16 cellular contexts compared by ENCODE assay signal in genomic region chr1:93822710-93823425, GRCh38. TPM values are rescaled to one million over a fixed set of nuclear protein-coding genes. Genes with fewer than 3 reads are reported as not detected.
A peak's percentile ranks its signal among the peaks of the same experiment; 100 is the strongest.
DNase-seq lines count a peak whose midpoint lies in the region; ATAC-seq and TF ChIP-seq lines count a peak whose summit lies in the region.
"Had no signal": no experiment of that assay in that cellular context is flagged by ENCODE, and none has a peak within 500 bp of the region (broad histone marks: within the 10 kb centered on the region; RNA-seq: fewer than 3 reads in every experiment).

No MANE protein-coding gene starts in this region.

- intact Hi-C loops in psoas muscle (cut with DNase I), result no loop called here

- H3K27ac ChIP-seq in epithelial cell of prostate, result peak overlapping the region; percentile 72
- H3K27ac ChIP-seq in psoas muscle, result no peak overlapping the region
- H3K27ac ChIP-seq: HL-60 had no signal

- no peaks in the 10 kb centered on the region for H3K4me1 ChIP-seq in psoas muscle

- peaks cover 16% of the 10 kb centered on the region for H3K4me1 Mint-ChIP-seq in activated T-cell treated with anti-CD3 and anti-CD28 coated beads, Interleukin-2, amount 50 U/mL, for 72 hours (ENCODE audit: low read depth)

- H3K4me3 ChIP-seq in psoas muscle, result no peak overlapping the region

- peak; percentile 58 to 69 for ATAC-seq in activated T-cell treated with anti-CD3 and anti-CD28 coated beads, Interleukin-2, amount 50 U/mL, for 72 hours (replicated peaks in 1 of 2)
- ATAC-seq in omental fat pad (ENCODE audit: low FRiP score), result no peak
- ATAC-seq in psoas muscle, result no peak

- no peaks in the 10 kb centered on the region for H3K27me3 Mint-ChIP-seq in activated T-cell treated with anti-CD3 and anti-CD28 coated beads, Interleukin-2, amount 50 U/mL, for 72 hours (ENCODE audit: low read depth)
- H3K27me3 Mint-ChIP-seq: CD4-positive, alpha-beta memory T cell had no signal

- peak; percentile 16 to 24 for DNase-seq in activated T-cell treated with anti-CD3 and anti-CD28 coated beads, Interleukin-2, amount 50 U/mL, for 72 hours
- DNase-seq in activated T-cell treated with anti-CD3 and anti-CD28 coated beads for 4 hours (no peak), HT-29 (ENCODE audit: low spot score) (peak; percentile 18), epithelial cell of prostate (ENCODE audit: low read depth, low spot score) (no peak), omental fat pad (ENCODE audit: low spot score) (no peak), psoas muscle (no peak)
- peak; percentile 28 for DNase-seq in stimulated activated CD8-positive, alpha-beta memory T cell treated with anti-CD3 and anti-CD28 coated beads, Interleukin-4, amount 100 ng/mL, for 48 hours
- DNase-seq: CD4-positive, alpha-beta memory T cell; NCI-H1436; NCI-H2029 treated with DMSO at 0.1 percent for 48 hours; NCI-H2171 treated with DMSO at 0.1 percent for 48 hours; NCI-H446 treated with DMSO at 0.1 percent for 48 hours; OCI-M1; RPMI8226; SIG-M5 had no signal

- 97 to 100% methylated on average over 2 of the region's 2 CpGs; no CpG with 5 or more reads in 1 of the 3 donors for WGBS in psoas muscle, 3 donors

- H3K36me3 ChIP-seq in psoas muscle (ENCODE audit: insufficient read depth in 1 of 2, low read depth in 1 of 2), result no peaks in the 10 kb centered on the region

- TF ChIP-seq CTCF in omental fat pad (IDR thresholded peaks at IDR 0.05), result no peak
- no peak for TF ChIP-seq CTCF in psoas muscle (IDR thresholded peaks at IDR 0.05)

- H3K27ac Mint-ChIP-seq in activated T-cell treated with anti-CD3 and anti-CD28 coated beads, Interleukin-2, amount 50 U/mL, for 72 hours, result no peak overlapping the region
- H3K27ac Mint-ChIP-seq: CD4-positive, alpha-beta memory T cell had no signal

- H3K4me3 Mint-ChIP-seq in activated T-cell treated with anti-CD3 and anti-CD28 coated beads, Interleukin-2, amount 50 U/mL, for 72 hours, result no peak overlapping the region
- H3K4me3 Mint-ChIP-seq: CD4-positive, alpha-beta memory T cell had no signal

- H3K9me3 Mint-ChIP-seq in activated T-cell treated with anti-CD3 and anti-CD28 coated beads, Interleukin-2, amount 50 U/mL, for 72 hours, result no peaks in the 10 kb centered on the region
- H3K9me3 Mint-ChIP-seq: CD4-positive, alpha-beta memory T cell had no signal

- H3K27me3 ChIP-seq in psoas muscle (ENCODE audit: insufficient read depth in 3 of 3, low read length in 2 of 3), result no peaks in the 10 kb centered on the region

- H3K36me3 Mint-ChIP-seq in activated T-cell treated with anti-CD3 and anti-CD28 coated beads, Interleukin-2, amount 50 U/mL, for 72 hours (ENCODE audit: insufficient read depth in 2 of 2), result no peaks in the 10 kb centered on the region
- H3K36me3 Mint-ChIP-seq: CD4-positive, alpha-beta memory T cell had no signal

- no peaks in the 10 kb centered on the region for H3K9me3 ChIP-seq in psoas muscle

RNA-seq across cellular contexts. Expression of gene DNTTIP2, which starts 56.1 kb away (rescaled TPM):
- 10 to 100 TPM; 75.7 to 85.0 TPM for total RNA-seq in activated T-cell treated with anti-CD3 and anti-CD28 coated beads, Interleukin-2, amount 50 U/mL, for 72 hours
- 15.1 and 15.4 TPM in 2 replicates for total RNA-seq in HT-29 (2014; rRNA removed; shearing (Covaris generic))
- total RNA-seq in omental fat pad, result 10 to 100 TPM; 26.4 to 63.5 (median 41.0) TPM
- 100 to 1,000 TPM in 1 of 4 donors, 10 to 100 TPM in 3; 41.9 to 107 (median 83.3) TPM for total RNA-seq in psoas muscle
- 100 to 1,000 TPM in 2 of 3 donors, 10 to 100 TPM in 1; 47.8 to 145 (median 115) TPM for polyA plus RNA-seq in psoas muscle

Comparison
In these comparisons a context has a peak if more than half of its experiments do, and no peak if none do; other contexts are left out.
1. DNase-seq: peak in activated T-cell treated with anti-CD3 and anti-CD28 coated beads, Interleukin-2, amount 50 U/mL, for 72 hours (2 of 2), HT-29 (single experiment) and stimulated activated CD8-positive, alpha-beta memory T cell treated with anti-CD3 and anti-CD28 coated beads, Interleukin-4, amount 100 ng/mL, for 48 hours (single experiment); none in activated T-cell treated with anti-CD3 and anti-CD28 coated beads for 4 hours (single experiment), epithelial cell of prostate (single experiment), omental fat pad (single experiment) and psoas muscle (0 of 2).
2. ATAC-seq: peak in activated T-cell treated with anti-CD3 and anti-CD28 coated beads, Interleukin-2, amount 50 U/mL, for 72 hours (2 of 2); none in omental fat pad (single experiment) and psoas muscle (0 of 4).